Comparison of ENCODE assay signal across 11 cellular contexts in genomic region chr19:8500158-8500557, GRCh38. TPM values are rescaled to one million over a fixed set of nuclear protein-coding genes. Genes with fewer than 3 reads are reported as not detected.
DNase-seq lines count a peak whose midpoint lies in the region; ATAC-seq and TF ChIP-seq lines count a peak whose summit lies in the region.
"Had no signal": no experiment of that assay in that cellular context is flagged by ENCODE, and none has a peak within 500 bp of the region (broad histone marks: within the 10 kb centered on the region; RNA-seq: fewer than 3 reads in every experiment).

No MANE protein-coding gene starts in this region.

- no peak for TF ChIP-seq CTCF in activated CD8-positive, alpha-beta T cell treated with anti-CD3 and anti-CD28 coated beads for 36 hours (IDR thresholded peaks at IDR 0.05)
- no peak for TF ChIP-seq CTCF in mesothelial cell of epicardium (IDR thresholded peaks at IDR 0.05; ENCODE audit: unreplicated experiment)
- no peak for TF ChIP-seq CTCF in brain microvascular endothelial cell (IDR thresholded peaks at IDR 0.05; ENCODE audit: low read depth, low read length, missing control alignments)
- TF ChIP-seq CTCF in heart right ventricle (IDR thresholded peaks at IDR 0.05), result no peak

- H3K9me2 ChIP-seq in GM23248 (ENCODE audit: insufficient read depth), result no peaks in the 10 kb centered on the region

- no peaks in the 10 kb centered on the region for H3K36me3 Mint-ChIP-seq in activated CD8-positive, alpha-beta T cell treated with anti-CD3 and anti-CD28 coated beads for 36 hours (ENCODE audit: low read depth)
- no peaks in the 10 kb centered on the region for H3K36me3 Mint-ChIP-seq in mesothelial cell of epicardium
- H3K36me3 Mint-ChIP-seq: activated naive CD8-positive, alpha-beta T cell treated with anti-CD3 and anti-CD28 coated beads for 36 hours; IgD-negative memory B cell had no signal

- H3K27me3 ChIP-seq in brain microvascular endothelial cell (replicated peaks) (no peaks in the 10 kb centered on the region), heart right ventricle (no peaks in the 10 kb centered on the region), GM23248 (replicated peaks; ENCODE audit: insufficient read depth) (no peaks in the 10 kb centered on the region)

- H3K4me2 ChIP-seq in GM23248 (ENCODE audit: unreplicated experiment), result no peak overlapping the region

- CTCF ChIA-PET in activated CD8-positive, alpha-beta T cell treated with anti-CD3 and anti-CD28 coated beads for 36 hours (lab: Charles Lee), result no interaction called here

- H3K4me3 ChIP-seq in brain microvascular endothelial cell (ENCODE audit: low read depth, low read length) (no peak overlapping the region), heart right ventricle (peak overlapping the region in 1 of 10 donors; percentile 29), GM23248 (no peak overlapping the region)

- no peak overlapping the region for H3K9ac ChIP-seq in GM23248

- H3K27me3 Mint-ChIP-seq in activated CD8-positive, alpha-beta T cell treated with anti-CD3 and anti-CD28 coated beads for 36 hours, result no peaks in the 10 kb centered on the region
- H3K27me3 Mint-ChIP-seq in mesothelial cell of epicardium (ENCODE audit: low read depth), result no peaks in the 10 kb centered on the region
- H3K27me3 Mint-ChIP-seq: activated naive CD8-positive, alpha-beta T cell treated with anti-CD3 and anti-CD28 coated beads for 36 hours had no signal

- H3K9me3 ChIP-seq in heart right ventricle (no peaks in the 10 kb centered on the region), GM23248 (ENCODE audit: low read depth) (no peaks in the 10 kb centered on the region)

- H3K4me1 ChIP-seq in heart right ventricle (peaks cover 0 to 52% (median 0%) of the 10 kb centered on the region in 9 donors), GM23248 (ENCODE audit: insufficient read depth) (no peaks in the 10 kb centered on the region)

- no peaks in the 10 kb centered on the region for H3K9me3 Mint-ChIP-seq in activated CD8-positive, alpha-beta T cell treated with anti-CD3 and anti-CD28 coated beads for 36 hours
- H3K9me3 Mint-ChIP-seq in mesothelial cell of epicardium, result no peaks in the 10 kb centered on the region
- H3K9me3 Mint-ChIP-seq: activated naive CD8-positive, alpha-beta T cell treated with anti-CD3 and anti-CD28 coated beads for 36 hours; IgD-negative memory B cell had no signal

- peaks cover 17% of the 10 kb centered on the region for H3K4me1 Mint-ChIP-seq in activated CD8-positive, alpha-beta T cell treated with anti-CD3 and anti-CD28 coated beads for 36 hours (ENCODE audit: low read depth)
- peaks cover 9% of the 10 kb centered on the region for H3K4me1 Mint-ChIP-seq in mesothelial cell of epicardium

- H2AFZ ChIP-seq in GM23248, result no peak overlapping the region

- POLR2A ChIA-PET in activated CD8-positive, alpha-beta T cell treated with anti-CD3 and anti-CD28 coated beads for 36 hours (lab: Charles Lee), result interaction anchor here (2.2 kb wide), 1 partner anchor 14 kb away, joined by 12 read pairs; the partner anchor contains the start of gene ZNF414

- no peaks in the 10 kb centered on the region for H3F3A ChIP-seq in GM23248 (ENCODE audit: insufficient read depth)

- no peak for ATAC-seq in activated CD8-positive, alpha-beta T cell treated with anti-CD3 and anti-CD28 coated beads for 36 hours
- no peak for ATAC-seq in heart right ventricle

- H3K36me3 ChIP-seq in brain microvascular endothelial cell (replicated peaks), result no peaks in the 10 kb centered on the region
- H3K36me3 ChIP-seq in heart right ventricle, result no peaks in the 10 kb centered on the region
- no peaks in the 10 kb centered on the region for H3K36me3 ChIP-seq in GM23248 (ENCODE audit: low read depth)

- H3K27ac Mint-ChIP-seq in activated CD8-positive, alpha-beta T cell treated with anti-CD3 and anti-CD28 coated beads for 36 hours, result peak overlapping the region; percentile 31
- H3K27ac Mint-ChIP-seq in mesothelial cell of epicardium, result peak overlapping the region; percentile 59
- H3K27ac Mint-ChIP-seq: activated naive CD8-positive, alpha-beta T cell treated with anti-CD3 and anti-CD28 coated beads for 36 hours had no signal

- in situ Hi-C loops in KBM-7 (cut with MboI; ENCODE audit: low pct_unique_long_range_greater_than_20kb, low sequenced_read_pairs) (no loop called here), brain microvascular endothelial cell (cut with HindIII; ENCODE audit: low pct_ligation_motif_present, low sequenced_read_pairs) (no loop called here), GM23248 (cut with MboI) (no loop called here)

- intact Hi-C loops in activated CD8-positive, alpha-beta T cell treated with anti-CD3 and anti-CD28 coated beads for 36 hours (cut with micrococcal nuclease), result no loop called here
- intact Hi-C loops in heart right ventricle (cut with DNase I), result loop anchor here in 3 of 10 donors (10.0 kb wide), 3 partner anchors 55 to 145 kb away; partner anchors contain the start of genes HNRNPM (in 1 of the 3) and MARCHF2 (in 1 of the 3)

- 62 to 63% methylated on average over 7 of the region's 7 CpGs for WGBS in heart right ventricle, 2 donors
- WGBS in GM23248 (ENCODE audit: low coverage in 1 of 2, low lambda C conversion rate in 2 of 2, missing lambda C conversion rate in 2 of 2), 2 experiments, result 63 to 70% methylated on average over 7 of the region's 7 CpGs

- no peak overlapping the region for H3K27ac ChIP-seq in brain microvascular endothelial cell
- H3K27ac ChIP-seq in heart right ventricle, result peak overlapping the region in 2 of 10 donors; percentile 16 to 79
- H3K27ac ChIP-seq in GM23248, result no peak overlapping the region

- no peaks in the 10 kb centered on the region for H3K79me2 ChIP-seq in GM23248 (ENCODE audit: insufficient read depth)

- H4K20me1 ChIP-seq in GM23248 (ENCODE audit: insufficient read depth), result no peaks in the 10 kb centered on the region

- no peak overlapping the region for H3K4me3 Mint-ChIP-seq in activated CD8-positive, alpha-beta T cell treated with anti-CD3 and anti-CD28 coated beads for 36 hours
- H3K4me3 Mint-ChIP-seq in mesothelial cell of epicardium, result no peak overlapping the region
- H3K4me3 Mint-ChIP-seq: activated naive CD8-positive, alpha-beta T cell treated with anti-CD3 and anti-CD28 coated beads for 36 hours; IgD-negative memory B cell had no signal

- DNase-seq in AML-193 (lab: John Stamatoyannopoulos, UW) (peak; percentile 92 to 93), KBM-7 (peak; percentile 99), mesothelial cell of epicardium (ENCODE audit: low spot score in 2 of 2, unreplicated experiment in 2 of 2) (no peak), brain microvascular endothelial cell (no peak), heart right ventricle (no peak), GM23248 (no peak)
- no peak for DNase-seq in activated CD8-positive, alpha-beta T cell treated with anti-CD3 and anti-CD28 coated beads for 36 hours
- DNase-seq in activated CD4-positive, alpha-beta T cell treated with anti-CD3 and anti-CD28 coated beads, Interleukin-2, amount 50 U/mL, for 48 hours, result no peak
- DNase-seq: activated naive CD8-positive, alpha-beta T cell treated with anti-CD3 and anti-CD28 coated beads for 36 hours had no signal

RNA-seq across cellular contexts. Expression of gene PRAM1, which starts 2.3 kb away (rescaled TPM):
- 1 to 10 TPM in 1 of 2 experiments, under 1 TPM in 1; 0.74 to 1.1 TPM for total RNA-seq in activated CD8-positive, alpha-beta T cell treated with anti-CD3 and anti-CD28 coated beads for 36 hours
- total RNA-seq in mesothelial cell of epicardium (0.70 to 1.2 TPM (median 0.94 TPM) in 3 replicates), heart right ventricle (1 to 10 TPM in 2 of 10 donors, under 1 TPM in 8; 0.28 to 3.2 (median 0.52) TPM)
- polyA plus RNA-seq in heart right ventricle (under 1 TPM; 0.36 to 0.66 TPM), GM23248 (2016; fragmentation: Nextera tagmentation; extraction: Ambion mirVana) (not detected in 2 replicates)
- total RNA-seq in GM23248 (2014; rRNA removed; shearing (Covaris generic)), result not detected in 2 replicates
- total RNA-seq: Daoy had no signal
- polyA plus RNA-seq: IgD-negative memory B cell had no signal

RNA-seq across cellular contexts. Expression of gene ZNF414, which starts 13.8 kb away (rescaled TPM):
- 10 to 100 TPM; 21.6 to 24.0 TPM for total RNA-seq in activated CD8-positive, alpha-beta T cell treated with anti-CD3 and anti-CD28 coated beads for 36 hours
- 33.5 to 37.1 TPM (median 35.5 TPM) in 3 replicates for total RNA-seq in mesothelial cell of epicardium
- total RNA-seq in heart right ventricle, result 10 to 100 TPM; 11.7 to 20.9 (median 17.1) TPM
- 10 to 100 TPM; 19.7 to 34.3 TPM for polyA plus RNA-seq in heart right ventricle
- 1.8 and 2.0 TPM in 2 replicates for total RNA-seq in GM23248 (2014; rRNA removed; shearing (Covaris generic))
- polyA plus RNA-seq in GM23248 (2016; fragmentation: Nextera tagmentation; extraction: Ambion mirVana), result 13.0 and 13.8 TPM in 2 replicates

RNA-seq across cellular contexts. Expression of gene HNRNPM, which starts 55.4 kb away (rescaled TPM):
- total RNA-seq in activated CD8-positive, alpha-beta T cell treated with anti-CD3 and anti-CD28 coated beads for 36 hours, result 100 to 1,000 TPM; 242 to 254 TPM
- total RNA-seq in mesothelial cell of epicardium, result 249 to 259 TPM (median 252 TPM) in 3 replicates
- 100 to 1,000 TPM in 2 of 10 donors, 10 to 100 TPM in 8; 87.4 to 127 (median 93.9) TPM for total RNA-seq in heart right ventricle
- 100 to 1,000 TPM in 1 of 2 donors, 10 to 100 TPM in 1; 48.5 to 123 TPM for polyA plus RNA-seq in heart right ventricle
- 69.4 and 71.0 TPM in 2 replicates for total RNA-seq in GM23248 (2014; rRNA removed; shearing (Covaris generic))
- polyA plus RNA-seq in GM23248 (2016; fragmentation: Nextera tagmentation; extraction: Ambion mirVana), result 116 and 117 TPM in 2 replicates

Comparison
In these comparisons a context has a peak if more than half of its experiments do, and no peak if none do; other contexts are left out.
1. DNase-seq: peak in AML-193 (2 of 2) and KBM-7 (single experiment); none in activated CD8-positive, alpha-beta T cell treated with anti-CD3 and anti-CD28 coated beads for 36 hours (single experiment), mesothelial cell of epicardium (0 of 2), brain microvascular endothelial cell (single experiment), heart right ventricle (0 of 2), activated CD4-positive, alpha-beta T cell treated with anti-CD3 and anti-CD28 coated beads, Interleukin-2, amount 50 U/mL, for 48 hours (0 of 2) and GM23248 (single experiment).